ENCODE assay signal across 23 cellular contexts in genomic region chr12:76006028-76006916, GRCh38. TPM values are rescaled to one million over a fixed set of nuclear protein-coding genes. Genes with fewer than 3 reads are reported as not detected.
DNase-seq lines count a peak whose midpoint lies in the region; ATAC-seq, FAIRE-seq and TF ChIP-seq lines count a peak whose summit lies in the region.
"Had no signal": no experiment of that assay in that cellular context is flagged by ENCODE, and none has a peak within 500 bp of the region (broad histone marks: within the 10 kb centered on the region; RNA-seq: fewer than 3 reads in every experiment).

No MANE protein-coding gene starts in this region.

- no peak overlapping the region for H3K4ac ChIP-seq in H1 (replicated peaks; ENCODE audit: insufficient read length, low read depth, low read length)

- H3K4me2 ChIP-seq in GM23338 (no peak overlapping the region), H1 (ENCODE audit: insufficient read depth in 1 of 2, low read depth in 2 of 2, low read length in 2 of 2) (no peak overlapping the region; a peak in 2 of 4 replicates)

- no peak overlapping the region for H2BK120ac ChIP-seq in H1 (replicated peaks; ENCODE audit: low read depth, low read length)

- H3K36me3 ChIP-seq in GM23338 (ENCODE audit: insufficient read depth) (no peaks in the 10 kb centered on the region), H1 (ENCODE audit: control insufficient read depth in 2 of 4, insufficient read depth in 4 of 4, low read length in 3 of 4) (peaks cover 0 to 3% (median 0%) of the 10 kb centered on the region in 4 experiments; a peak in 1 of 8 replicates)
- H3K36me3 ChIP-seq: suprapubic skin, vagina had no signal

- H4K91ac ChIP-seq in H1 (replicated peaks; ENCODE audit: insufficient read length, low read length): no peak overlapping the region

- H3K4me1 ChIP-seq in GM23338 (ENCODE audit: insufficient read depth) (peaks cover 27% of the 10 kb centered on the region), H1 (replicated peaks in 1 of 4; ENCODE audit: control insufficient read depth in 3 of 4, insufficient read depth in 4 of 4, low read length in 3 of 4) (peaks cover 0 to 7% (median 5%) of the 10 kb centered on the region in 4 experiments; a peak in 6 of 7 replicates)
- H3K4me1 ChIP-seq: suprapubic skin, vagina had no signal

- no peak overlapping the region for H2BK5ac ChIP-seq in H1 (ENCODE audit: low read depth, low read length)

- H3K18ac ChIP-seq in H1 (ENCODE audit: extremely low read depth, low read length): no peak overlapping the region

- H3K27ac Mint-ChIP-seq in GM23338: no peak overlapping the region
- H3K27ac Mint-ChIP-seq: activated CD4-positive, alpha-beta T cell treated with anti-CD3 and anti-CD28 coated beads, Interleukin-2, amount 10 ng/mL, durations not matched to agents 24 days and 14 days; activated CD8-positive, alpha-beta memory T cell treated with anti-CD3 and anti-CD28 coated beads, Interleukin-2, amount 10 ng/mL, durations not matched to agents 7 days and 5 days; activated naive CD4-positive, alpha-beta T cell treated with anti-CD3 and anti-CD28 coated beads, Interleukin-2, amount 50 U/mL, for 72 hours; T-helper 1 cell treated with Interleukin-12 subunit alpha and Interleukin-12 subunit beta and Interleukin-4 antibody, amounts not matched to agents 30 μg/mL and 1 μg/mL, for 36 hours had no signal

- TF ChIP-seq CTCF in GM23338 (conservative IDR thresholded peaks at IDR 0.05; ENCODE audit: low read depth in 2 of 2) (no peak), H1 (IDR thresholded peaks at IDR 0.05; ENCODE audit: control extremely low read depth in 1 of 3, insufficient read depth in 1 of 3, low read depth in 1 of 3, low read length in 3 of 3) (no peak)

- no peak overlapping the region for H4K5ac ChIP-seq in H1 (ENCODE audit: insufficient read length, low read depth, low read length)

- H3K27me3 Mint-ChIP-seq in GM23338 (ENCODE audit: insufficient read depth, low read depth, poor library complexity): peaks cover 3% of the 10 kb centered on the region
- H3K27me3 Mint-ChIP-seq: activated CD4-positive, alpha-beta T cell treated with anti-CD3 and anti-CD28 coated beads, Interleukin-2, amount 10 ng/mL, durations not matched to agents 24 days and 14 days; activated CD8-positive, alpha-beta memory T cell treated with anti-CD3 and anti-CD28 coated beads, Interleukin-2, amount 10 ng/mL, durations not matched to agents 7 days and 5 days; CD4-positive, CD25-positive, alpha-beta regulatory T cell had no signal

- WGBS in H1 (ENCODE audit: extremely low coverage in 1 of 2, insufficient coverage in 1 of 2, insufficient read length in 1 of 2, insufficient replicate concordance in 2 of 2, low coverage in 1 of 2, low lambda C conversion rate in 2 of 2, missing lambda C conversion rate in 1 of 2), 2 experiments: 67% methylated on average over 8 of the region's 8 CpGs; no CpG with 5 or more reads in 1 of the 2 experiments

- no peak overlapping the region for H3K23ac ChIP-seq in H1 (ENCODE audit: insufficient read length)

- no peak overlapping the region for H2BK15ac ChIP-seq in H1 (ENCODE audit: low read length)

- H2AFZ ChIP-seq in GM23338 (peak overlapping the region; percentile 17; the same call in 1 of the 2 replicates), H1 (ENCODE audit: low read length) (no peak overlapping the region)

- H3K9me3 Mint-ChIP-seq in GM23338: peaks cover 11% of the 10 kb centered on the region

- FAIRE-seq in H1 (lab: Jason Lieb, UNC): no peak

- H3K9ac ChIP-seq in H1 (replicated peaks in 1 of 4; ENCODE audit: extremely low read depth in 1 of 4, low read depth in 3 of 4, low read length in 3 of 4): no peak overlapping the region

- peaks cover 1% of the 10 kb centered on the region; the same call in 1 of the 2 replicates for H3K9me2 ChIP-seq in GM23338 (ENCODE audit: insufficient read depth)

- no peak overlapping the region for H3K56ac ChIP-seq in H1 (replicated peaks; ENCODE audit: insufficient read length, low read depth, low read length)

- TF ChIP-seq RAD21 in H1 (IDR thresholded peaks at IDR 0.05 in 1 of 2, conservative IDR thresholded peaks at IDR 0.05 in 1 of 2; ENCODE audit: low read depth in 2 of 2, low read length in 2 of 2): peak in 1 of 2 experiments; percentile 13; a peak in 1 of 4 replicates

- H3K9me3 ChIP-seq in H1 (ENCODE audit: insufficient read depth in 2 of 2, low read depth in 1 of 2, low read length in 1 of 2): peaks cover 4 to 6% of the 10 kb centered on the region in 2 experiments; a peak in 3 of 4 replicates
- H3K9me3 ChIP-seq: suprapubic skin, vagina had no signal

- no peaks in the 10 kb centered on the region for H3F3A ChIP-seq in GM23338 (replicated peaks; ENCODE audit: low read depth)

- no peak overlapping the region for H2BK12ac ChIP-seq in H1 (ENCODE audit: low read depth, low read length)

- no peak for TF ChIP-seq POLR2A in H1 (IDR thresholded peaks at IDR 0.05; ENCODE audit: control extremely low read depth in 1 of 2, low read depth in 2 of 2, low read length in 2 of 2)

- H3K79me2 ChIP-seq in GM23338 (replicated peaks; ENCODE audit: insufficient read depth): no peaks in the 10 kb centered on the region
- H3K79me2 ChIP-seq in H1 (ENCODE audit: control insufficient read depth in 1 of 2, insufficient read depth in 2 of 2, low read length in 2 of 2): no peaks in the 10 kb centered on the region; a peak in 1 of 4 replicates

- no peaks in the 10 kb centered on the region; the same call in 1 of the 2 replicates for H3K79me1 ChIP-seq in H1 (ENCODE audit: low read depth, low read length)

- no peak overlapping the region for H3K4me3 Mint-ChIP-seq in GM23338
- H3K4me3 Mint-ChIP-seq: activated CD4-positive, alpha-beta T cell treated with anti-CD3 and anti-CD28 coated beads, Interleukin-2, amount 10 ng/mL, durations not matched to agents 24 days and 14 days; activated CD8-positive, alpha-beta memory T cell treated with anti-CD3 and anti-CD28 coated beads, Interleukin-2, amount 10 ng/mL, durations not matched to agents 7 days and 5 days; CD4-positive, CD25-positive, alpha-beta regulatory T cell; T-helper 1 cell treated with Interleukin-12 subunit alpha and Interleukin-12 subunit beta and Interleukin-4 antibody, amounts not matched to agents 30 μg/mL and 1 μg/mL, for 36 hours had no signal

- H4K8ac ChIP-seq in H1 (ENCODE audit: extremely low read depth, insufficient read depth, low read length): no peak overlapping the region

- no peaks in the 10 kb centered on the region for H4K20me1 ChIP-seq in GM23338 (replicated peaks; ENCODE audit: insufficient read depth)
- H4K20me1 ChIP-seq in H1 (replicated peaks in 1 of 2; ENCODE audit: control insufficient read depth in 1 of 2, insufficient read depth in 2 of 2, low read length in 2 of 2): peaks cover 0 to 3% of the 10 kb centered on the region in 2 experiments

- H2AK5ac ChIP-seq in H1 (ENCODE audit: low read depth, low read length): no peak overlapping the region

- H3K4me3 ChIP-seq in GM23338: no peak overlapping the region
- no peak overlapping the region for H3K4me3 ChIP-seq in H1 (ENCODE audit: extremely low read depth in 1 of 4, insufficient read depth in 2 of 4, low read depth in 3 of 4, low read length in 4 of 4)
- H3K4me3 ChIP-seq: skin epidermis, suprapubic skin, vagina had no signal

- no peak overlapping the region for H2BK20ac ChIP-seq in H1 (ENCODE audit: low read length)

- ATAC-seq in GM23338 (peak; percentile 70), GM18517 (IDR thresholded peaks at IDR 0.05; ENCODE audit: unreplicated experiment) (no peak)
- ATAC-seq: activated CD8-positive, alpha-beta memory T cell treated with anti-CD3 and anti-CD28 coated beads, Interleukin-2, amount 10 ng/mL, durations not matched to agents 7 days and 5 days; activated naive CD4-positive, alpha-beta T cell treated with anti-CD3 and anti-CD28 coated beads, Interleukin-2, amount 50 U/mL, for 72 hours had no signal

- no peak for DNase-seq in GM23338 (ENCODE audit: low spot score)
- peak; percentile 59 for DNase-seq in NCI-H1105 (lab: John Stamatoyannopoulos, UW)
- peak; percentile 37 for DNase-seq in NCI-H510A treated with DMSO at 0.1 percent for 48 hours (lab: John Stamatoyannopoulos, UW)
- DNase-seq in H1 (ENCODE audit: low read depth in 1 of 2, low spot score in 2 of 2): no peak
- DNase-seq in activated gamma-delta T cell (lab: John Stamatoyannopoulos, UW): no peak
- DNase-seq in stimulated activated naive CD4-positive, alpha-beta T cell treated with Interleukin-2 at 50 U/mL for 16 hours (lab: John Stamatoyannopoulos, UW): no peak
- DNase-seq: activated CD4-positive, alpha-beta T cell treated with anti-CD3 and anti-CD28 coated beads, Interleukin-2, amount 10 ng/mL, durations not matched to agents 24 days and 14 days; activated CD8-positive, alpha-beta memory T cell treated with anti-CD3 and anti-CD28 coated beads, Interleukin-2, amount 10 ng/mL, durations not matched to agents 7 days and 5 days; aorta; CD4-positive, CD25-positive, alpha-beta regulatory T cell; DMS79; KBM-7; kidney glomerular epithelial cell; NCI-H226; nucleus accumbens; SIG-M5; stimulated activated CD4-positive, alpha-beta T cell treated with anti-CD3 and anti-CD28 coated beads, Interleukin-1b, Interleukin-23, amount 100 ng/mL, for 48 hours had no signal

- peaks cover 10% of the 10 kb centered on the region for H3K36me3 Mint-ChIP-seq in GM23338 (ENCODE audit: low read depth)
- H3K36me3 Mint-ChIP-seq: CD4-positive, CD25-positive, alpha-beta regulatory T cell had no signal

- H3K27ac ChIP-seq in GM23338 (ENCODE audit: low read depth) (no peak overlapping the region), H1 (ENCODE audit: low read depth, low read length) (no peak overlapping the region)
- H3K27ac ChIP-seq: skin epidermis, suprapubic skin, vagina had no signal

- no peaks in the 10 kb centered on the region for H3K27me3 ChIP-seq in GM23338 (ENCODE audit: insufficient read depth)
- H3K27me3 ChIP-seq in H1 (replicated peaks in 1 of 4; ENCODE audit: control insufficient read depth in 3 of 4, extremely low read depth in 1 of 4, insufficient read depth in 3 of 4, low read length in 3 of 4): no peaks in the 10 kb centered on the region
- H3K27me3 ChIP-seq: suprapubic skin, vagina had no signal

- TF ChIP-seq EP300 in H1 (IDR thresholded peaks at IDR 0.05; ENCODE audit: borderline replicate concordance in 1 of 2, low read depth in 2 of 2, low read length in 2 of 2): no peak

- POLR2A ChIA-PET in H1 (lab: Charles Lee; ENCODE audit: partially characterized antibody): interaction anchor here (0.8 to 1.3 kb wide), 2 partner anchors 20 to 38 kb away, joined by 4 read pairs; no protein-coding TSS in a partner anchor

- no peak overlapping the region for H3K14ac ChIP-seq in H1 (ENCODE audit: insufficient read length)

- CTCF ChIA-PET in H1 (lab: Charles Lee; ENCODE audit: partially characterized antibody): interaction anchor here (0.7 to 1.5 kb wide), 4 partner anchors 15 to 108 kb away, joined by 3 to 6 read pairs (median 4); no protein-coding TSS in a partner anchor

- H3K4me1 Mint-ChIP-seq in GM23338: peaks cover 28% of the 10 kb centered on the region
- H3K4me1 Mint-ChIP-seq: activated CD4-positive, alpha-beta T cell treated with anti-CD3 and anti-CD28 coated beads, Interleukin-2, amount 10 ng/mL, durations not matched to agents 24 days and 14 days; activated CD8-positive, alpha-beta memory T cell treated with anti-CD3 and anti-CD28 coated beads, Interleukin-2, amount 10 ng/mL, durations not matched to agents 7 days and 5 days had no signal

- H3K23me2 ChIP-seq in H1 (ENCODE audit: low read depth, low read length): peaks cover 6% of the 10 kb centered on the region; the same call in 1 of the 2 replicates

RNA-seq across cellular contexts. Expression of gene PHLDA1, which starts 25.3 kb away (rescaled TPM):
- 19.3 and 21.6 TPM in 2 replicates for total RNA-seq in GM23338 (2014; rRNA removed; shearing (Covaris generic))
- polyA plus RNA-seq in GM23338 (2016; fragmentation: Nextera tagmentation; extraction: Ambion mirVana): 11.6 and 11.7 TPM in 2 replicates
- 19.4 and 19.8 TPM in 2 replicates for total RNA-seq in H1 (2021; fragmentation: NEBNext Ultra II Directional; extraction: Animal tissue kit (Norgen Biotek cat#: 25700))
- polyA plus RNA-seq in H1 (2011; rRNA removed): 18.6 and 18.9 TPM in 2 replicates
- polyA plus RNA-seq in H1 (2011; cell fraction: cytosol; rRNA removed): 14.4 TPM
- 8.7 TPM for polyA plus RNA-seq in H1 (2011; cell fraction: nucleus; rRNA removed)
- polyA plus RNA-seq in H1 (2012, experiment 1 of 2): 14.0 to 17.3 TPM (median 16.6 TPM) in 4 replicates
- 8.5 TPM for polyA plus RNA-seq in H1 (2012, experiment 2 of 2)
- polyA plus RNA-seq in H1 (2013, experiment 1 of 2): 13.1 TPM
- polyA plus RNA-seq in H1 (2013, experiment 2 of 2): 13.4 TPM
- 10.9 and 13.3 TPM in 2 replicates for polyA minus RNA-seq in H1 (2011; rRNA and poly(A)+ RNA removed)
- polyA minus RNA-seq in H1 (2011; cell fraction: cytosol; rRNA and poly(A)+ RNA removed): 27.4 TPM
- 19.7 TPM for polyA minus RNA-seq in H1 (2011; cell fraction: nucleus; rRNA and poly(A)+ RNA removed)

Comparison
In these comparisons a context has a peak if more than half of its experiments do, and no peak if none do; other contexts are left out.
1. DNase-seq: peak in NCI-H1105 (single experiment) and NCI-H510A treated with DMSO at 0.1 percent for 48 hours (single experiment); none in GM23338 (single experiment), H1 (0 of 2), activated gamma-delta T cell (single experiment) and stimulated activated naive CD4-positive, alpha-beta T cell treated with Interleukin-2 at 50 U/mL for 16 hours (single experiment).